8 cellular contexts compared by ENCODE assay signal in the genomic region with DNA sequence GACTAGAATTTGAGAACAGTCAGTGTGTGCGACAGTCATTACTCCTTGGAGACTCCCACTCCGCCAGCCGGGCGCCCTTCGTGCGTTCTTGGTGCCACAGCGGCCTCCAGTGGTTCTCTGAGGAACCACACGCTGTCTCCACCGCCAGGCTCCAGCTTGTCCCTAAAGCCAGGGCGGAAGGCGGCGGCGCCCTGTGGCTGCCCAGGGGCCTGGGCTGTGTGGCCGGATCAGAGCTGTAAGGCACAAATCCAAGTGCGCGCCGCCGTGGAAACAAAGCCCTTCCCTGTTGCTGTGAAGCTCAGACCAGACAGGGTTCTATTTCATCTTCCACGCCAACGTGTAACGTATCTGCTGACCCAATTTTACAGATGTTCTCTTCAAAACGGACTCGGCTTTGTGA. TPM values are rescaled to one million over a fixed set of nuclear protein-coding genes. Genes with fewer than 3 reads are reported as not detected.
A peak's percentile ranks its signal among the peaks of the same experiment; 100 is the strongest.
DNase-seq lines count a peak whose midpoint lies in the region; ATAC-seq lines count a peak whose summit lies in the region.

No MANE protein-coding gene starts in this region.

- CTCF ChIA-PET in CD4-positive, alpha-beta memory T cell (lab: Charles Lee; ENCODE audit: partially characterized antibody), result interaction anchor here (0.9 to 2.3 kb wide), 14 partner anchors 8 to 1423 kb away, joined by 3 to 10 read pairs (median 4); no protein-coding TSS in a partner anchor
- CTCF ChIA-PET in activated CD4-positive, alpha-beta memory T cell treated with anti-CD3 and anti-CD28 coated beads for 36 hours (lab: Charles Lee), result interaction anchor here (0.9 to 1.8 kb wide), 10 partner anchors 10 to 1424 kb away, joined by 3 to 8 read pairs (median 4); no protein-coding TSS in a partner anchor

- intact Hi-C loops in CD4-positive, alpha-beta memory T cell (cut with micrococcal nuclease), result loop anchor here (1.0 to 5.0 kb wide), 3 partner anchors 184 to 1422 kb away; no protein-coding TSS in a partner anchor
- intact Hi-C loops in activated CD4-positive, alpha-beta memory T cell treated with anti-CD3 and anti-CD28 coated beads for 36 hours (cut with micrococcal nuclease), result loop anchor here (1.0 to 10.0 kb wide), 2 partner anchors 186 to 1422 kb away; no protein-coding TSS in a partner anchor

- no peak overlapping the region for H2AK5ac ChIP-seq in mesendoderm (ENCODE audit: low read length)

- no peaks in the 10 kb centered on the region for H3K27me3 ChIP-seq in CD4-positive, alpha-beta memory T cell (ENCODE audit: insufficient read depth, low read length)
- H3K27me3 ChIP-seq in mesendoderm (ENCODE audit: insufficient read depth, low read length, poor library complexity), result no peaks in the 10 kb centered on the region

- no peak overlapping the region for H3K9ac ChIP-seq in mesendoderm (ENCODE audit: low read length)

- peaks cover 0 to 5% of the 10 kb centered on the region in 2 donors for H3K36me3 Mint-ChIP-seq in CD4-positive, alpha-beta memory T cell
- H3K36me3 Mint-ChIP-seq in activated CD4-positive, alpha-beta memory T cell treated with anti-CD3 and anti-CD28 coated beads for 36 hours, result no peaks in the 10 kb centered on the region

- no peaks in the 10 kb centered on the region for H3K9me3 ChIP-seq in CD4-positive, alpha-beta memory T cell (ENCODE audit: control insufficient read depth in 1 of 2, low read length in 2 of 2)

- WGBS in mesendoderm (ENCODE audit: extremely low coverage, insufficient coverage, low lambda C conversion rate), result no CpG with 5 or more reads among the region's 23 CpGs

- H3K27ac Mint-ChIP-seq in CD4-positive, alpha-beta memory T cell, result no peak overlapping the region
- H3K27ac Mint-ChIP-seq in activated CD4-positive, alpha-beta memory T cell treated with anti-CD3 and anti-CD28 coated beads for 36 hours, result no peak overlapping the region

- no peak overlapping the region for H3K4me3 Mint-ChIP-seq in CD4-positive, alpha-beta memory T cell
- no peak overlapping the region for H3K4me3 Mint-ChIP-seq in activated CD4-positive, alpha-beta memory T cell treated with anti-CD3 and anti-CD28 coated beads for 36 hours

- no peaks in the 10 kb centered on the region for H3K36me3 ChIP-seq in CD4-positive, alpha-beta memory T cell (ENCODE audit: insufficient read depth, low read length)
- H3K36me3 ChIP-seq in mesendoderm (ENCODE audit: control insufficient read depth, insufficient read depth, low read length), result no peaks in the 10 kb centered on the region

- H3K79me1 ChIP-seq in mesendoderm (ENCODE audit: low read length), result no peaks in the 10 kb centered on the region

- H3K4me1 ChIP-seq in CD4-positive, alpha-beta memory T cell (ENCODE audit: insufficient read depth, low read length), result no peaks in the 10 kb centered on the region
- no peaks in the 10 kb centered on the region for H3K4me1 ChIP-seq in mesendoderm (ENCODE audit: control insufficient read depth, low read depth, low read length)

- no peak overlapping the region for H3K18ac ChIP-seq in mesendoderm (ENCODE audit: low read length)

- no peak overlapping the region for H3K4me3 ChIP-seq in CD4-positive, alpha-beta memory T cell (ENCODE audit: low read length in 2 of 2)
- no peak overlapping the region for H3K4me3 ChIP-seq in mesendoderm (ENCODE audit: low read length)

- POLR2A ChIA-PET in CD4-positive, alpha-beta memory T cell (lab: Charles Lee; ENCODE audit: partially characterized antibody), result no interaction called here
- POLR2A ChIA-PET in activated CD4-positive, alpha-beta memory T cell treated with anti-CD3 and anti-CD28 coated beads for 36 hours (lab: Charles Lee), result no interaction called here

- no peak overlapping the region for H2BK5ac ChIP-seq in mesendoderm (ENCODE audit: low read length)

- H3K9me3 Mint-ChIP-seq in CD4-positive, alpha-beta memory T cell, result no peaks in the 10 kb centered on the region
- no peaks in the 10 kb centered on the region for H3K9me3 Mint-ChIP-seq in activated CD4-positive, alpha-beta memory T cell treated with anti-CD3 and anti-CD28 coated beads for 36 hours

- no peak overlapping the region for H3K56ac ChIP-seq in mesendoderm (ENCODE audit: low read length)

- no peak overlapping the region for H3K4me2 ChIP-seq in mesendoderm (ENCODE audit: low read length)

- H3K23ac ChIP-seq in mesendoderm (ENCODE audit: low read length), result no peak overlapping the region

- H2BK120ac ChIP-seq in mesendoderm (ENCODE audit: low read depth, low read length), result no peak overlapping the region

- ATAC-seq in GM19438 (IDR thresholded peaks at IDR 0.05; ENCODE audit: low read depth, unreplicated experiment), result peak; percentile 91
- ATAC-seq in HG03460 (IDR thresholded peaks at IDR 0.05; ENCODE audit: unreplicated experiment), result peak; percentile 87

- H3K27me3 Mint-ChIP-seq in CD4-positive, alpha-beta memory T cell, result no peaks in the 10 kb centered on the region
- H3K27me3 Mint-ChIP-seq in activated CD4-positive, alpha-beta memory T cell treated with anti-CD3 and anti-CD28 coated beads for 36 hours, result no peaks in the 10 kb centered on the region

- H2BK15ac ChIP-seq in mesendoderm (replicated peaks; ENCODE audit: low read depth), result no peak overlapping the region

- no peak overlapping the region for H4K8ac ChIP-seq in mesendoderm (ENCODE audit: low read depth, low read length)

- H4K5ac ChIP-seq in mesendoderm (ENCODE audit: low read length), result no peak overlapping the region

- no peak overlapping the region for H3K4ac ChIP-seq in mesendoderm (ENCODE audit: low read depth, low read length)

- no peak overlapping the region for H3K27ac ChIP-seq in CD4-positive, alpha-beta memory T cell (ENCODE audit: low read depth, low read length)
- H3K27ac ChIP-seq in mesendoderm (ENCODE audit: low read depth, low read length), result no peak overlapping the region

- DNase-seq in CD4-positive, alpha-beta memory T cell, result peak; percentile 44 to 55 (median 49)
- DNase-seq in NCI-H748 treated with DMSO at 0.1 percent for 48 hours (lab: John Stamatoyannopoulos, UW), result peak; percentile 56
- peak; percentile 76 for DNase-seq in activated CD4-positive, alpha-beta memory T cell treated with anti-CD3 and anti-CD28 coated beads for 36 hours
- peak; percentile 46 for DNase-seq in effector CD4-positive, alpha-beta T cell
- peak; percentile 75 for DNase-seq in mesendoderm
- DNase-seq in stimulated activated CD8-positive, alpha-beta memory T cell treated with anti-CD3 and anti-CD28 coated beads, Interleukin-15, amount 100 ng/mL, for 4 hours (ENCODE audit: low read depth in 2 of 2), result peak; percentile 10 to 22

- H3K79me2 ChIP-seq in mesendoderm (ENCODE audit: control insufficient read depth, insufficient read depth, low read length), result no peaks in the 10 kb centered on the region

- peaks cover 0 to 6% (median 4%) of the 10 kb centered on the region in 4 donors for H3K4me1 Mint-ChIP-seq in CD4-positive, alpha-beta memory T cell
- H3K4me1 Mint-ChIP-seq in activated CD4-positive, alpha-beta memory T cell treated with anti-CD3 and anti-CD28 coated beads for 36 hours (ENCODE audit: low read depth), result no peaks in the 10 kb centered on the region

RNA-seq across cellular contexts. Expression of a gene that starts 34.1 kb away (rescaled TPM):
- 100 to 1,000 TPM; 185 to 196 TPM for total RNA-seq in CD4-positive, alpha-beta memory T cell
- 100 to 1,000 TPM; 121 to 130 TPM for polyA plus RNA-seq in CD4-positive, alpha-beta memory T cell
- total RNA-seq in activated CD4-positive, alpha-beta memory T cell treated with anti-CD3 and anti-CD28 coated beads for 36 hours, result 10 to 100 TPM; 71.6 to 72.2 TPM
- polyA plus RNA-seq in mesendoderm (2013, experiment 1 of 2), result 15.8 TPM
- 16.3 TPM for polyA plus RNA-seq in mesendoderm (2013, experiment 2 of 2)

Comparison
In these comparisons a context has a peak if more than half of its experiments do, and no peak if none do; other contexts are left out.
1. DNase-seq: peak in every context shown above with its lines; median percentile 76 in activated CD4-positive, alpha-beta memory T cell treated with anti-CD3 and anti-CD28 coated beads for 36 hours; 75 in mesendoderm; 56 in NCI-H748 treated with DMSO at 0.1 percent for 48 hours; 49 in CD4-positive, alpha-beta memory T cell; 46 in effector CD4-positive, alpha-beta T cell; 16 in stimulated activated CD8-positive, alpha-beta memory T cell treated with anti-CD3 and anti-CD28 coated beads, Interleukin-15, amount 100 ng/mL, for 4 hours.